ENCODE assay signal across 16 cellular contexts in the genomic region with DNA sequence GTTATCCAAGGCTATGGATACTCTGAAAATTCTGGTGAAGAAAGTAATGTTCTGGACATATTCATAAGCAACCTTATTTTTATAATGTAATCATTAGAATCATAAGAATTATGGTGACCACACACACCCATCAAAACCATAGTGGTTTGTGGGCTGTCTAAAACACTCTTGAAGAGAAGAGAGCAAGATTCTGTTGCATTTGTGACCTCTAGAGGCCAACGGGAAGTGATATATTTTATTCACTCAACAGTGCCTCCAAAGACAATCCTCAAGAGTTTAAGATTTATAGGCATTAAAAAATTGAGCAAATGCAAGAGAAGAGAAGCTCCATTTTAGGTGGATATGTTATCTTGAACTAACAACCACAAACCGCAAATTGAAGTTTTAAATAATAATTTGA.
DNase-seq lines count a peak whose midpoint lies in the region; ATAC-seq, FAIRE-seq and TF ChIP-seq lines count a peak whose summit lies in the region.
"Had no signal": no experiment of that assay in that cellular context is flagged by ENCODE, and none has a peak within 500 bp of the region (broad histone marks: within the 10 kb centered on the region; RNA-seq: fewer than 3 reads in every experiment).

No MANE protein-coding gene starts in this region.

- intact Hi-C loops in pancreas (cut with DNase I), result no loop called here

- no peaks in the 10 kb centered on the region for H3K4me1 Mint-ChIP-seq in activated naive CD4-positive, alpha-beta T cell treated with anti-CD3 and anti-CD28 coated beads, Interleukin-2, amount 10 ng/mL, durations not matched to agents 7 days and 5 days

- H3K27me3 Mint-ChIP-seq in activated naive CD4-positive, alpha-beta T cell treated with anti-CD3 and anti-CD28 coated beads, Interleukin-2, amount 10 ng/mL, durations not matched to agents 7 days and 5 days, result no peaks in the 10 kb centered on the region
- H3K27me3 Mint-ChIP-seq: natural killer cell treated with Interleukin-12 subunit alpha and Interleukin-12 subunit beta and Interleukin-15 and Interleukin-18, amount 100 ng/mL, for 72 hours had no signal

- H3K36me3 ChIP-seq in OCI-LY3 (replicated peaks; ENCODE audit: low read depth, low read length), result no peaks in the 10 kb centered on the region
- H3K36me3 ChIP-seq in pancreas, result no peaks in the 10 kb centered on the region
- H3K36me3 ChIP-seq: thyroid gland had no signal

- H4K20me1 ChIP-seq in OCI-LY3 (ENCODE audit: insufficient read depth, low read length), result no peaks in the 10 kb centered on the region

- no peaks in the 10 kb centered on the region for H3K4me1 ChIP-seq in OCI-LY3 (ENCODE audit: low read length)
- H3K4me1 ChIP-seq in pancreas, result no peaks in the 10 kb centered on the region
- H3K4me1 ChIP-seq: thyroid gland had no signal

- H3K36me3 Mint-ChIP-seq in activated naive CD4-positive, alpha-beta T cell treated with anti-CD3 and anti-CD28 coated beads, Interleukin-2, amount 10 ng/mL, durations not matched to agents 7 days and 5 days, result no peaks in the 10 kb centered on the region
- H3K36me3 Mint-ChIP-seq: natural killer cell treated with Interleukin-12 subunit alpha and Interleukin-12 subunit beta and Interleukin-15 and Interleukin-18, amount 100 ng/mL, for 72 hours had no signal

- TF ChIP-seq CTCF in OCI-LY3 (IDR thresholded peaks at IDR 0.05; ENCODE audit: low read depth, low read length) (peak; percentile 35), epithelial cell of proximal tubule (conservative IDR thresholded peaks at IDR 0.05; ENCODE audit: low read depth, low read length) (peak; percentile 49), pancreas (IDR thresholded peaks at IDR 0.05) (no peak)

- ATAC-seq in pancreas, result peak in 3 of 4 donors; percentile 34 to 67 (median 57)
- no peak for ATAC-seq in GM18520 (IDR thresholded peaks at IDR 0.05; ENCODE audit: unreplicated experiment)
- ATAC-seq: natural killer cell treated with Interleukin-12 subunit alpha and Interleukin-12 subunit beta and Interleukin-15 and Interleukin-18, amount 100 ng/mL, for 72 hours had no signal

- 27 to 46% methylated on average over 2 of the region's 2 CpGs for WGBS in pancreas, 2 donors

- H3K9ac ChIP-seq in OCI-LY3 (ENCODE audit: low read length), result no peak overlapping the region

- H3K27ac Mint-ChIP-seq in activated naive CD4-positive, alpha-beta T cell treated with anti-CD3 and anti-CD28 coated beads, Interleukin-2, amount 10 ng/mL, durations not matched to agents 7 days and 5 days, result no peak overlapping the region
- H3K27ac Mint-ChIP-seq: natural killer cell treated with Interleukin-12 subunit alpha and Interleukin-12 subunit beta and Interleukin-15 and Interleukin-18, amount 100 ng/mL, for 72 hours had no signal

- no peak overlapping the region for H2AFZ ChIP-seq in OCI-LY3 (ENCODE audit: low read depth, low read length)

- H3K9me3 ChIP-seq in OCI-LY3 (ENCODE audit: insufficient read depth, low read length) (no peaks in the 10 kb centered on the region), pancreas (no peaks in the 10 kb centered on the region)
- H3K9me3 ChIP-seq: thyroid gland had no signal

- no peak for FAIRE-seq in pancreas (lab: Jason Lieb, UNC)

- H3K4me2 ChIP-seq in OCI-LY3 (ENCODE audit: low read length), result no peak overlapping the region

- H3K27ac ChIP-seq in OCI-LY3 (ENCODE audit: low read length) (no peak overlapping the region), pancreas (no peak overlapping the region)
- H3K27ac ChIP-seq: epithelial cell of prostate, skin epidermis, thyroid gland had no signal

- H3K79me2 ChIP-seq in OCI-LY3 (ENCODE audit: low read length), result no peaks in the 10 kb centered on the region

- no peak overlapping the region for H3K4me3 ChIP-seq in OCI-LY3 (ENCODE audit: low read length)
- H3K4me3 ChIP-seq in epithelial cell of proximal tubule (ENCODE audit: low read depth, low read length), result no peak overlapping the region
- H3K4me3 ChIP-seq in pancreas, result no peak overlapping the region
- H3K4me3 ChIP-seq: skin epidermis, thyroid gland had no signal

- DNase-seq in DMS 273 (lab: John Stamatoyannopoulos, UW; ENCODE audit: unreplicated experiment) (peak; percentile 1), DMS 273 treated with DMSO at 0.1 percent for 48 hours (lab: John Stamatoyannopoulos, UW) (no peak), epithelial cell of proximal tubule (ENCODE audit: low read depth) (no peak), pancreas (no peak), NCI-H2171 treated with DMSO at 0.1 percent for 48 hours (lab: John Stamatoyannopoulos, UW) (no peak)
- DNase-seq in activated naive CD4-positive, alpha-beta T cell treated with anti-CD3 and anti-CD28 coated beads, Interleukin-2, amount 10 ng/mL, durations not matched to agents 7 days and 5 days, result no peak
- DNase-seq: 8988T; activated effector memory CD4-positive, alpha-beta T cell treated with Interleukin-2 at 50 U/mL for 16 hours; NCI-H1092 treated with DMSO at 0.1 percent for 48 hours; NCI-H774; thyroid gland had no signal

- H3K9me3 Mint-ChIP-seq in activated naive CD4-positive, alpha-beta T cell treated with anti-CD3 and anti-CD28 coated beads, Interleukin-2, amount 10 ng/mL, durations not matched to agents 7 days and 5 days, result no peaks in the 10 kb centered on the region

- no peak overlapping the region for H3K4me3 Mint-ChIP-seq in activated naive CD4-positive, alpha-beta T cell treated with anti-CD3 and anti-CD28 coated beads, Interleukin-2, amount 10 ng/mL, durations not matched to agents 7 days and 5 days
- H3K4me3 Mint-ChIP-seq: natural killer cell treated with Interleukin-12 subunit alpha and Interleukin-12 subunit beta and Interleukin-15 and Interleukin-18, amount 100 ng/mL, for 72 hours had no signal

- H3K27me3 ChIP-seq in OCI-LY3 (ENCODE audit: low read depth, low read length) (no peaks in the 10 kb centered on the region), pancreas (no peaks in the 10 kb centered on the region)
- H3K27me3 ChIP-seq: thyroid gland had no signal

- CTCF ChIA-PET in activated naive CD4-positive, alpha-beta T cell treated with anti-CD3 and anti-CD28 coated beads, Interleukin-2, amount 10 ng/mL, durations not matched to agents 7 days and 5 days (lab: Charles Lee), result no interaction called here

Comparison
In these comparisons a context has a peak if more than half of its experiments do, and no peak if none do; other contexts are left out.
1. CTCF ChIP-seq: peak in OCI-LY3 (single experiment) and epithelial cell of proximal tubule (single experiment); none in pancreas (0 of 4).